8 cellular contexts compared by ENCODE assay signal in genomic region chr16:70800798-70801480, GRCh38. TPM values are rescaled to one million over a fixed set of nuclear protein-coding genes. Genes with fewer than 3 reads are reported as not detected.
DNase-seq lines count a peak whose midpoint lies in the region; ATAC-seq and TF ChIP-seq lines count a peak whose summit lies in the region.

Gene VAC14, minus strand, starts transcription at chr16:70801158. Its CDS starts 258 bp downstream, at chr16:70800900.

- DNase-seq in Ammon's horn (ENCODE audit: low spot score) (peak; percentile 94), GM19238 (ENCODE audit: insufficient read length, low spot score) (peak; percentile 92), NCI-H510A treated with DMSO at 0.1 percent for 48 hours (lab: John Stamatoyannopoulos, UW) (peak; percentile 73), choroid plexus epithelial cell (ENCODE audit: low read depth) (peak; percentile 91), kidney epithelial cell (ENCODE audit: low read depth) (peak; percentile 78)
- DNase-seq in activated CD4-positive, alpha-beta T cell treated with anti-CD3 and anti-CD28 coated beads for 24 hours (ENCODE audit: low read depth in 2 of 2), result peak; percentile 97
- DNase-seq in stimulated activated CD4-positive, alpha-beta T cell treated with anti-CD3 and anti-CD28 coated beads, Interleukin-1b, Interleukin-23, amount 100 ng/mL, for 1 hour (ENCODE audit: low read depth in 2 of 2), result peak; percentile 90 to 97

- TF ChIP-seq CTCF in choroid plexus epithelial cell (conservative IDR thresholded peaks at IDR 0.05; ENCODE audit: low read depth, low read length) (no peak), kidney epithelial cell (IDR thresholded peaks at IDR 0.05; ENCODE audit: insufficient read depth, low read length, poor library complexity, severe bottlenecking) (no peak)

- H3K27me3 ChIP-seq in kidney epithelial cell (ENCODE audit: control insufficient read depth, insufficient read depth, low read length), result no peaks in the 10 kb centered on the region

- H3K36me3 ChIP-seq in kidney epithelial cell (ENCODE audit: control insufficient read depth, insufficient read depth, low read length), result peaks cover 2% of the 10 kb centered on the region

- H3K4me3 ChIP-seq in choroid plexus epithelial cell (ENCODE audit: low read depth, low read length) (peak within 1 kb of the TSS; percentile 88), kidney epithelial cell (ENCODE audit: low read depth, low read length) (peak within 1 kb of the TSS; percentile 84)

- peak; percentile 93 for ATAC-seq in HG03439 (IDR thresholded peaks at IDR 0.05; ENCODE audit: unreplicated experiment)

RNA-seq across cellular contexts. Expression of gene VAC14, which starts in this region (rescaled TPM):
- total RNA-seq in kidney epithelial cell, result 61.3 and 84.7 TPM in 2 replicates

Comparison
In these comparisons a context has a peak if more than half of its experiments do, and no peak if none do; other contexts are left out.
1. Peak in every context shown above with its lines: DNase-seq, ATAC-seq and H3K4me3 ChIP-seq.